Comparison of ENCODE assay signal across 8 cellular contexts in the genomic region with DNA sequence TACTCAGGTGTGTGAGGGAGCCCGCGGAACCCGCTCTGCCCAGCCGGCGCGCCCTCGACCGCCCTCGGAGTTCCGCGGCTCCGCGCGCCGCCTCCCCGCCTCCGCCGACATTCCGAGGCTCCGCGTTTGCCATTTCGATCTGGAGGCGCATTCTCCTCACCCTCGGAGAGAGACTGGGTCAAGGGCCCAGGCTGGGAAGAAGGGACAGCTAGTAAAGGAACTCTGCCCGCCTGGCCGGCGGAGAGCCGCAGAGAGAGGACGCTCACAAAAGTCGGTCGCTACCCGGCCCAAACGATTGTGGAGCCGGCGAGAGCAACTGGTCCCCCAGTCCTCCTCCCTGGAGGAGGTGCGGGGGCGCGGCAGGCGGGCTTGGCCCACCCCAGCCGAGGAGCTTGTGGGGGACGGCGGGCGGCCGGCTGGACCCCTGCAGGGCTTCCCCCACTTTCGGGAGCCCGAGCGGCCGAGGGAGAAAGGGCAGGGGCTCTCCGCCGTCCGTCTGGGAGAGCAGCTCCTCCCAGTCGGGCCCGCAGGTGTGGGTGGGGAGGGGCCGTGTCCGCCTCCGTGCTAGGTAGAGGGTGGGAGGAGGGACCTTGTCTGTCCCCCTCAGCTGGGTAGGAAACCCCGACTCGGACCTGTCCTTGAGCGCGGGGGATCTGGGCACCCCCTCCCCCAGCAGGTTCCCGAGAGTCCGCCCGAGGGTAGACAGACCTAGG.
A peak's percentile ranks its signal among the peaks of the same experiment; 100 is the strongest.
DNase-seq lines count a peak whose midpoint lies in the region; ATAC-seq and TF ChIP-seq lines count a peak whose summit lies in the region.

No MANE protein-coding gene starts in this region.

- intact Hi-C loops in activated T-helper 2 cell treated with anti-CD3 and anti-CD28 coated beads, Interferon-gamma antibody, Interleukin-2, Interleukin-4, amounts not matched to agents 10 μg/mL and 5 μg/mL and 100 μg/mL, durations not matched to agents 14 hours and 24 hours and 36 hours (cut with micrococcal nuclease), result no loop called here

- no peak for TF ChIP-seq CTCF in GM23338 (conservative IDR thresholded peaks at IDR 0.05; ENCODE audit: low read depth in 2 of 2)

- no peaks in the 10 kb centered on the region for H3K79me2 ChIP-seq in GM23338 (replicated peaks; ENCODE audit: insufficient read depth)

- H3K4me3 Mint-ChIP-seq in GM23338, result peak overlapping the region; percentile 80
- peak overlapping the region; percentile 57 for H3K4me3 Mint-ChIP-seq in activated T-helper 2 cell treated with anti-CD3 and anti-CD28 coated beads, Interferon-gamma antibody, Interleukin-2, Interleukin-4, amounts not matched to agents 10 μg/mL and 5 μg/mL and 100 μg/mL, durations not matched to agents 14 hours and 24 hours and 36 hours (ENCODE audit: low read depth)

- TF ChIP-seq POLR2A in GM18505 (IDR thresholded peaks at IDR 0.05; ENCODE audit: borderline replicate concordance, extremely low read depth, insufficient read depth, insufficient read length), result no peak

- peaks cover 11% of the 10 kb centered on the region for H3K4me1 ChIP-seq in GM23338 (ENCODE audit: insufficient read depth)
- peaks cover 15% of the 10 kb centered on the region for H3K4me1 ChIP-seq in iPS-18a (ENCODE audit: control insufficient read depth, low read depth, low read length)

- H3K36me3 ChIP-seq in GM23338 (ENCODE audit: insufficient read depth), result no peaks in the 10 kb centered on the region
- no peaks in the 10 kb centered on the region for H3K36me3 ChIP-seq in iPS-18a (ENCODE audit: control insufficient read depth, low read depth, low read length)

- peaks cover 2% of the 10 kb centered on the region; the same call in 1 of the 2 replicates for H3K9me2 ChIP-seq in GM23338 (ENCODE audit: insufficient read depth)

- H3K27ac Mint-ChIP-seq in GM23338, result no peak overlapping the region
- no peak overlapping the region for H3K27ac Mint-ChIP-seq in activated T-helper 2 cell treated with anti-CD3 and anti-CD28 coated beads, Interferon-gamma antibody, Interleukin-2, Interleukin-4, amounts not matched to agents 10 μg/mL and 5 μg/mL and 100 μg/mL, durations not matched to agents 14 hours and 24 hours and 36 hours

- no peaks in the 10 kb centered on the region; the same call in 2 of the 3 replicates for H3K9me3 Mint-ChIP-seq in GM23338
- no peaks in the 10 kb centered on the region for H3K9me3 Mint-ChIP-seq in activated T-helper 2 cell treated with anti-CD3 and anti-CD28 coated beads, Interferon-gamma antibody, Interleukin-2, Interleukin-4, amounts not matched to agents 10 μg/mL and 5 μg/mL and 100 μg/mL, durations not matched to agents 14 hours and 24 hours and 36 hours

- H4K20me1 ChIP-seq in GM23338 (replicated peaks; ENCODE audit: insufficient read depth), result no peaks in the 10 kb centered on the region

- H3K27ac ChIP-seq in GM23338 (ENCODE audit: low read depth) (no peak overlapping the region), iPS-18a (ENCODE audit: low read length) (no peak overlapping the region), skin epidermis (no peak overlapping the region)

- peaks cover 4% of the 10 kb centered on the region; the same call in 1 of the 2 replicates for H3F3A ChIP-seq in GM23338 (replicated peaks; ENCODE audit: low read depth)

- H3K4me1 Mint-ChIP-seq in GM23338, result peaks cover 35% of the 10 kb centered on the region
- H3K4me1 Mint-ChIP-seq in activated T-helper 2 cell treated with anti-CD3 and anti-CD28 coated beads, Interferon-gamma antibody, Interleukin-2, Interleukin-4, amounts not matched to agents 10 μg/mL and 5 μg/mL and 100 μg/mL, durations not matched to agents 14 hours and 24 hours and 36 hours (ENCODE audit: low read depth), result peaks cover 2% of the 10 kb centered on the region

- H2AFZ ChIP-seq in GM23338, result peak overlapping the region; percentile 99

- H3K9me3 ChIP-seq in iPS-18a (ENCODE audit: control insufficient read depth, low read depth, low read length), result no peaks in the 10 kb centered on the region

- peak; percentile 41 for ATAC-seq in GM23338
- no peak for ATAC-seq in GM18505 (IDR thresholded peaks at IDR 0.05; ENCODE audit: unreplicated experiment)

- no peak overlapping the region for H3K9ac ChIP-seq in iPS-18a (ENCODE audit: low read length)

- H3K36me3 Mint-ChIP-seq in GM23338 (ENCODE audit: low read depth), result no peaks in the 10 kb centered on the region; the same call in 2 of the 3 replicates
- no peaks in the 10 kb centered on the region for H3K36me3 Mint-ChIP-seq in activated T-helper 2 cell treated with anti-CD3 and anti-CD28 coated beads, Interferon-gamma antibody, Interleukin-2, Interleukin-4, amounts not matched to agents 10 μg/mL and 5 μg/mL and 100 μg/mL, durations not matched to agents 14 hours and 24 hours and 36 hours (ENCODE audit: low read depth)

- H3K4me3 ChIP-seq in GM23338 (peak overlapping the region; percentile 90), iPS-18a (ENCODE audit: low read length) (peak overlapping the region; percentile 62), skin epidermis (peak overlapping the region; percentile 14 to 42 (median 19))

- DNase-seq in AG08395 (ENCODE audit: low spot score), result peak; percentile 30
- peak; percentile 70 for DNase-seq in GM23338 (ENCODE audit: low spot score)
- no peak for DNase-seq in activated T-helper 2 cell treated with anti-CD3 and anti-CD28 coated beads, Interferon-gamma antibody, Interleukin-2, Interleukin-4, amounts not matched to agents 10 μg/mL and 5 μg/mL and 100 μg/mL, durations not matched to agents 14 hours and 24 hours and 36 hours (ENCODE audit: low spot score)
- DNase-seq in SIG-M5 treated with dmso at 0.1 percent for 504 hours (lab: John Stamatoyannopoulos, UW; ENCODE audit: unreplicated experiment), result no peak
- DNase-seq in activated gamma-delta T cell treated with Interleukin-2 at 50 U/mL for 16 hours, result no peak

- H3K27me3 ChIP-seq in GM23338 (ENCODE audit: insufficient read depth) (peaks cover 99% of the 10 kb centered on the region), iPS-18a (ENCODE audit: control insufficient read depth, insufficient read depth, low read length) (peaks cover 76% of the 10 kb centered on the region)

- H3K4me2 ChIP-seq in GM23338, result peak overlapping the region; percentile 98

- peaks cover 66% of the 10 kb centered on the region for H3K27me3 Mint-ChIP-seq in GM23338 (ENCODE audit: insufficient read depth, low read depth, poor library complexity)
- peaks cover 60% of the 10 kb centered on the region for H3K27me3 Mint-ChIP-seq in activated T-helper 2 cell treated with anti-CD3 and anti-CD28 coated beads, Interferon-gamma antibody, Interleukin-2, Interleukin-4, amounts not matched to agents 10 μg/mL and 5 μg/mL and 100 μg/mL, durations not matched to agents 14 hours and 24 hours and 36 hours (ENCODE audit: low read depth)

TF ChIP-seq in GM23338, 12 proteins besides CTCF, POLR2A, EP300 and RAD21:
- TF ChIP-seq ZNF331 (CRISPR knock-in tag; IDR thresholded peaks at IDR 0.05; ENCODE audit: low read depth), result no peak
- TF ChIP-seq EZH2 (IDR thresholded peaks at IDR 0.05; ENCODE audit: low read depth, unreplicated experiment), result peak; percentile 97
- TF ChIP-seq EZH2phosphoT487 (IDR thresholded peaks at IDR 0.05; ENCODE audit: unreplicated experiment), result peak; percentile 93

Comparison
In these comparisons a context has a peak if more than half of its experiments do, and no peak if none do; other contexts are left out.
1. DNase-seq: peak in AG08395 (single experiment) and GM23338 (single experiment); none in activated T-helper 2 cell treated with anti-CD3 and anti-CD28 coated beads, Interferon-gamma antibody, Interleukin-2, Interleukin-4, amounts not matched to agents 10 μg/mL and 5 μg/mL and 100 μg/mL, durations not matched to agents 14 hours and 24 hours and 36 hours (single experiment), SIG-M5 treated with dmso at 0.1 percent for 504 hours (single experiment) and activated gamma-delta T cell treated with Interleukin-2 at 50 U/mL for 16 hours (single experiment).
2. H3K4me3 ChIP-seq: peak in every context shown above with its lines; median percentile 90 in GM23338; 62 in iPS-18a; 19 in skin epidermis.